In the genomic region with DNA sequence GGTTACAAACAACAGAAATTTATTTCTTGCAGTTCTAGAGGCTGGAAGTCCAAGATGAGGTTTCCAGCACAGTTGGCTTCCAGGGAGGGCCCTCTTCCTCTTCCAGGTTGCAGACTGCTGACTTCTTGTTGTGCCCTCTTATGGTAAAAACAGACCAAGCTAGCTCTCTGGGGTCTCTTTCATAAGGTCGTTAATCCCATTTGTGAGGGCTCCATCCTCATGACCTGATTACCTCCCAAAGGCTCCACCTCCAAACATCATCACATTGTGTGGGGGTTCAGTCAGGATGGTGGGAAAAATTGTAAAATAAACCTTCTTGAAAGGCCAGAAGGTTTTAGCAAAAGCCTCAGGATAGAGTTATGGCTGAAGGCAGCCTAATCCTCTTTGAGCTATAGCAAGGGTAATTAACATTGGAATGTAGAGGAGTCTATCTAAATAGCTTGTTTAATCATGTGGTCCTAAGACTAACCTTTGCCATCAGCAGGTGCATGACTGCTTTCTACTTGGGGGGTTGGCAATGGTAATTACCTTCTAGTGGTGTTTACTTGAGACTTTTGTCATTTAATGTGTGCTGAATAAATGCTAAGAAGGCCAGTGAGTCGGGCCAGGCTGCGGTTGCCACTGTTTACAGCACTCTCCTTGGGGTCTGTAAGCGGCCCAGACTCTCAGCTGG, we compare ENCODE assay signal across 23 cellular contexts.
"Had no signal": no experiment of that assay in that cellular context is flagged by ENCODE, and none has a peak within 500 bp of the region (broad histone marks: within the 10 kb centered on the region; RNA-seq: fewer than 3 reads in every experiment).

No MANE protein-coding gene starts in this region.

- H3K36me3 ChIP-seq: lower lobe of right lung, thoracic aorta had no signal

- H3K27me3 Mint-ChIP-seq: activated CD4-positive, alpha-beta memory T cell treated with anti-CD3 and anti-CD28 coated beads, Interleukin-2, amount 10 ng/mL, durations not matched to agents 7 days and 5 days; activated CD4-positive, alpha-beta T cell treated with anti-CD3 and anti-CD28 coated beads, Interleukin-2, amount 10 ng/mL, durations not matched to agents 24 days and 14 days; activated naive CD8-positive, alpha-beta T cell treated with anti-CD3 and anti-CD28 coated beads, Interleukin-2, amount 10 ng/mL, durations not matched to agents 7 days and 5 days; progenitor cell of endocrine pancreas had no signal

- DNase-seq: activated CD4-positive, alpha-beta memory T cell treated with anti-CD3 and anti-CD28 coated beads, Interleukin-2, amount 10 ng/mL, durations not matched to agents 7 days and 5 days; activated CD4-positive, alpha-beta T cell treated with anti-CD3 and anti-CD28 coated beads, Interleukin-2, amount 10 ng/mL, durations not matched to agents 24 days and 14 days; activated effector memory CD4-positive, alpha-beta T cell treated with Interleukin-2 at 50 U/mL for 16 hours; activated naive CD4-positive, alpha-beta T cell treated with anti-CD3 and anti-CD28 coated beads for 36 hours; activated naive CD8-positive, alpha-beta T cell treated with anti-CD3 and anti-CD28 coated beads, Interleukin-2, amount 10 ng/mL, durations not matched to agents 7 days and 5 days; activated T-cell treated with anti-CD3 and anti-CD28 coated beads, Interleukin-2, amount 50 U/mL, for 72 hours; amniotic stem cell; effector CD4-positive, alpha-beta T cell; erythroblast; foreskin melanocyte; kidney; lower lobe of right lung; naive thymus-derived CD8-positive, alpha-beta T cell; retina; stimulated activated CD4-positive, alpha-beta T cell treated with anti-CD3 and anti-CD28 coated beads, Interleukin-2, amount 100 ng/mL, for 48 hours; stimulated activated naive CD4-positive, alpha-beta T cell had no signal

- H2AFZ ChIP-seq: hepatocyte had no signal

- H3K27ac ChIP-seq: hepatocyte, lower lobe of right lung, thoracic aorta had no signal

- ATAC-seq: activated CD4-positive, CD25-positive, alpha-beta regulatory T cell treated with anti-CD3 and anti-CD28 coated beads, Interleukin-2, amount 50 U/mL, for 24 hours; activated T-cell treated with anti-CD3 and anti-CD28 coated beads, Interleukin-2, amount 50 U/mL, for 72 hours; left lobe of liver; lower lobe of right lung; naive thymus-derived CD8-positive, alpha-beta T cell had no signal

- H3K9me3 ChIP-seq: lower lobe of right lung, thoracic aorta had no signal

- H3K9me3 Mint-ChIP-seq: activated CD4-positive, alpha-beta T cell treated with anti-CD3 and anti-CD28 coated beads, Interleukin-2, amount 10 ng/mL, durations not matched to agents 24 days and 14 days; T-helper 1 cell treated with Interleukin-12 subunit alpha and Interleukin-12 subunit beta and Interleukin-4 antibody, amounts not matched to agents 30 μg/mL and 1 μg/mL, for 36 hours; type B pancreatic cell had no signal

- H3K4me3 Mint-ChIP-seq: activated CD4-positive, alpha-beta memory T cell treated with anti-CD3 and anti-CD28 coated beads, Interleukin-2, amount 10 ng/mL, durations not matched to agents 7 days and 5 days; activated CD4-positive, alpha-beta T cell treated with anti-CD3 and anti-CD28 coated beads, Interleukin-2, amount 10 ng/mL, durations not matched to agents 24 days and 14 days; activated naive CD4-positive, alpha-beta T cell treated with anti-CD3 and anti-CD28 coated beads for 36 hours; activated naive CD8-positive, alpha-beta T cell treated with anti-CD3 and anti-CD28 coated beads, Interleukin-2, amount 10 ng/mL, durations not matched to agents 7 days and 5 days; activated T-cell treated with anti-CD3 and anti-CD28 coated beads, Interleukin-2, amount 50 U/mL, for 72 hours; naive thymus-derived CD8-positive, alpha-beta T cell; T-helper 1 cell treated with Interleukin-12 subunit alpha and Interleukin-12 subunit beta and Interleukin-4 antibody, amounts not matched to agents 30 μg/mL and 1 μg/mL, for 36 hours; type B pancreatic cell had no signal

- H3K4me2 ChIP-seq: hepatocyte had no signal

- H3K4me1 ChIP-seq: lower lobe of right lung had no signal

- H3K4me1 Mint-ChIP-seq: activated CD4-positive, alpha-beta memory T cell treated with anti-CD3 and anti-CD28 coated beads, Interleukin-2, amount 10 ng/mL, durations not matched to agents 7 days and 5 days; activated CD4-positive, alpha-beta T cell treated with anti-CD3 and anti-CD28 coated beads, Interleukin-2, amount 10 ng/mL, durations not matched to agents 24 days and 14 days; activated naive CD8-positive, alpha-beta T cell treated with anti-CD3 and anti-CD28 coated beads, Interleukin-2, amount 10 ng/mL, durations not matched to agents 7 days and 5 days; naive thymus-derived CD8-positive, alpha-beta T cell had no signal

- H3K79me2 ChIP-seq: hepatocyte had no signal

- H3K27ac Mint-ChIP-seq: activated CD4-positive, alpha-beta memory T cell treated with anti-CD3 and anti-CD28 coated beads, Interleukin-2, amount 10 ng/mL, durations not matched to agents 7 days and 5 days; activated CD4-positive, alpha-beta T cell treated with anti-CD3 and anti-CD28 coated beads, Interleukin-2, amount 10 ng/mL, durations not matched to agents 24 days and 14 days; activated naive CD4-positive, alpha-beta T cell treated with anti-CD3 and anti-CD28 coated beads for 36 hours; activated naive CD8-positive, alpha-beta T cell treated with anti-CD3 and anti-CD28 coated beads, Interleukin-2, amount 10 ng/mL, durations not matched to agents 7 days and 5 days; activated T-cell treated with anti-CD3 and anti-CD28 coated beads, Interleukin-2, amount 50 U/mL, for 72 hours; naive thymus-derived CD8-positive, alpha-beta T cell; progenitor cell of endocrine pancreas; T-helper 1 cell treated with Interleukin-12 subunit alpha and Interleukin-12 subunit beta and Interleukin-4 antibody, amounts not matched to agents 30 μg/mL and 1 μg/mL, for 36 hours; type B pancreatic cell had no signal

- H3K4me3 ChIP-seq: hepatocyte, lower lobe of right lung, thoracic aorta had no signal

- H3K36me3 Mint-ChIP-seq: activated naive CD8-positive, alpha-beta T cell treated with anti-CD3 and anti-CD28 coated beads, Interleukin-2, amount 10 ng/mL, durations not matched to agents 7 days and 5 days; naive thymus-derived CD8-positive, alpha-beta T cell; type B pancreatic cell had no signal
